Comparison of ENCODE assay signal across 19 cellular contexts in the genomic region with DNA sequence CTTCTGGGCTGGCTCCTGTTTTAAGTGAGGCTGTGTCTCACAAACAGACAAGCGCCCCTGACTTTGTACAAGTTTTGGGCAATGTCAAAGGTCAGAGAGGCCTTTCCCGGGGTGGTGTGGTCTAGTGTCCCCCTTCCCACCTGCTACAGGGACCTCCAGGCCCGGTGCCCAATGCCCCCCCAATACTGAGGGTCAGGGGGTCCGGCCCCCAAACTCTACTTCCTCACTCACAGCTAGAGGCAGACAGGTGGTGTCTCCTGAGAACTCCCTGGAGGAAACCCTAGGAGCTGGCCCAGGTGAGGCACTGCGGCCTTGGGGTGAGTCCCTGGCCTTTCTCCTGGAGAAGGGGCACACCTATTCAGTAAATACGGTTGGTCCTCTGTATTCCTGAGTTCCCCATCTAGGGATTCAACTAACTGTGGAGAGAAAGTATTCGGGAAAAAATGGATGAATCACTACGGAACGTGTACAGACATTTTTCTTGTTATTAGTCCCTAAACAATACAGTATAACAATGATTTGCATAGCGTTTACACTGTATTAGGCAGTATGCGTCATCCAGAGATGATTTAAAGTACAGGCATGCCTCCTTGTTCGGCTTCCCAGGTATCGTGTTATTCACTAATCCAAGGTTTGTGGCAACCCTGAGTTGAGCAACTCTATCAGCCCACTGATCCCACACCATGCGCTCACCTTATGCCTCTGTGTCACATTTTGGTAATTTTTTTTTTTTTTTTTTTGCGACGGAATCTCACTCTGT.
A peak's percentile ranks its signal among the peaks of the same experiment; 100 is the strongest.
DNase-seq lines count a peak whose midpoint lies in the region; ATAC-seq and TF ChIP-seq lines count a peak whose summit lies in the region.
"Had no signal": no experiment of that assay in that cellular context is flagged by ENCODE, and none has a peak within 500 bp of the region (broad histone marks: within the 10 kb centered on the region; RNA-seq: fewer than 3 reads in every experiment).

No MANE protein-coding gene starts in this region.

- DNase-seq in D341Med (ENCODE audit: low spot score) (peak; percentile 9), H7 (peak; percentile 32), esophagus muscularis mucosa (ENCODE audit: extremely low spot score) (peak; percentile 68), neuronal stem cell (ENCODE audit: low spot score) (no peak), A673 (ENCODE audit: low spot score) (no peak), globus pallidus (ENCODE audit: low spot score) (no peak)
- no peak for DNase-seq in activated CD8-positive, alpha-beta T cell treated with anti-CD3 and anti-CD28 coated beads for 36 hours
- DNase-seq: BE2C; CD4-positive, alpha-beta memory T cell; DMS79 treated with DMSO at 0.1 percent for 48 hours; HFFc6; KBM-7; NCI-H1092 treated with DMSO at 0.1 percent for 48 hours; NCI-H1694; NCI-H345; NCI-H526 treated with DMSO at 0.1 percent for 48 hours; NK-92 treated with Interleukin-12 subunit alpha and Interleukin-12 subunit beta, amount 100 ng/mL, for 24 hours; OCI-M1 had no signal

- H3K27ac Mint-ChIP-seq in activated CD8-positive, alpha-beta T cell treated with anti-CD3 and anti-CD28 coated beads for 36 hours, result no peak overlapping the region
- H3K27ac Mint-ChIP-seq: CD4-positive, alpha-beta memory T cell; GM23338; HFFc6 had no signal

- H3K9ac ChIP-seq in neuronal stem cell (ENCODE audit: low read depth, low read length, poor library complexity), result no peak overlapping the region

- no peak for ATAC-seq in activated CD8-positive, alpha-beta T cell treated with anti-CD3 and anti-CD28 coated beads for 36 hours
- ATAC-seq: GM23338 had no signal

- H3K27me3 ChIP-seq in H7 (ENCODE audit: control insufficient read depth, insufficient read depth, low read length) (no peaks in the 10 kb centered on the region), esophagus muscularis mucosa (peaks cover 0 to 54% (median 0%) of the 10 kb centered on the region in 4 donors), neuronal stem cell (ENCODE audit: control insufficient read depth in 3 of 3, insufficient read depth in 3 of 3, low read depth in 1 of 3, low read length in 3 of 3) (no peaks in the 10 kb centered on the region), A673 (replicated peaks; ENCODE audit: insufficient read depth, low read depth, low read length, poor library complexity) (no peaks in the 10 kb centered on the region)
- H3K27me3 ChIP-seq: BE2C had no signal

- no peak overlapping the region for H2BK15ac ChIP-seq in neuronal stem cell (ENCODE audit: low read length)

- no peak for TF ChIP-seq POLR2A in esophagus muscularis mucosa (IDR thresholded peaks at IDR 0.05; ENCODE audit: low read depth)

- no peak overlapping the region for H4K91ac ChIP-seq in neuronal stem cell (ENCODE audit: low read depth, low read length, poor library complexity)

- H3K4me1 Mint-ChIP-seq in activated CD8-positive, alpha-beta T cell treated with anti-CD3 and anti-CD28 coated beads for 36 hours (ENCODE audit: low read depth), result peaks cover 8% of the 10 kb centered on the region

- no peaks in the 10 kb centered on the region for H3K36me3 Mint-ChIP-seq in activated CD8-positive, alpha-beta T cell treated with anti-CD3 and anti-CD28 coated beads for 36 hours (ENCODE audit: low read depth)
- H3K36me3 Mint-ChIP-seq: CD4-positive, alpha-beta memory T cell had no signal

- H3K36me3 ChIP-seq in H7 (replicated peaks; ENCODE audit: control insufficient read depth, insufficient read depth, low read length), result no peaks in the 10 kb centered on the region
- H3K36me3 ChIP-seq in esophagus muscularis mucosa, result no peaks in the 10 kb centered on the region
- no peaks in the 10 kb centered on the region for H3K36me3 ChIP-seq in neuronal stem cell (replicated peaks in 1 of 2; ENCODE audit: control insufficient read depth in 2 of 2, insufficient read depth in 2 of 2, low read length in 2 of 2)
- no peaks in the 10 kb centered on the region for H3K36me3 ChIP-seq in A673 (ENCODE audit: insufficient read depth, low read length, poor library complexity, severe bottlenecking)
- H3K36me3 ChIP-seq: BE2C had no signal

- no peak for TF ChIP-seq EP300 in esophagus muscularis mucosa (IDR thresholded peaks at IDR 0.05)

- no peak overlapping the region for H3K23ac ChIP-seq in neuronal stem cell (ENCODE audit: low read depth, low read length, poor library complexity)

- H3K27ac ChIP-seq in esophagus muscularis mucosa (replicated peaks in 1 of 4) (no peak overlapping the region), neuronal stem cell (replicated peaks; ENCODE audit: low read length) (no peak overlapping the region), A673 (ENCODE audit: low read depth, low read length, poor library complexity, severe bottlenecking) (no peak overlapping the region)

- intact Hi-C loops in esophagus muscularis mucosa (cut with DNase I) (no loop called here), A673 (cut with micrococcal nuclease; ENCODE audit: unreplicated experiment) (no loop called here)
- intact Hi-C loops in activated CD8-positive, alpha-beta T cell treated with anti-CD3 and anti-CD28 coated beads for 36 hours (cut with micrococcal nuclease), result loop anchor here (10.0 kb wide), 1 partner anchor 260 kb away; no protein-coding TSS in a partner anchor

- H3K14ac ChIP-seq in neuronal stem cell (ENCODE audit: low read length), result peak overlapping the region; percentile 21

- H3K79me1 ChIP-seq in neuronal stem cell (ENCODE audit: low read depth, low read length), result no peaks in the 10 kb centered on the region

- H3K4me3 Mint-ChIP-seq in activated CD8-positive, alpha-beta T cell treated with anti-CD3 and anti-CD28 coated beads for 36 hours, result no peak overlapping the region
- H3K4me3 Mint-ChIP-seq: GM23338, HFFc6 had no signal

- no peak overlapping the region for H3K4me3 ChIP-seq in H7 (ENCODE audit: insufficient read depth, low read depth, low read length)
- H3K4me3 ChIP-seq in esophagus muscularis mucosa, result no peak overlapping the region
- no peak overlapping the region for H3K4me3 ChIP-seq in neuronal stem cell (ENCODE audit: low read length in 2 of 2)
- no peak overlapping the region for H3K4me3 ChIP-seq in A673 (ENCODE audit: low read depth, low read length, poor library complexity, severe bottlenecking)
- H3K4me3 ChIP-seq: GM23338 had no signal

- no peak for TF ChIP-seq CTCF in esophagus muscularis mucosa (IDR thresholded peaks at IDR 0.05)
- TF ChIP-seq CTCF in A673 (conservative IDR thresholded peaks at IDR 0.05; ENCODE audit: low read depth, low read length), result no peak
- no peak for TF ChIP-seq CTCF in activated CD8-positive, alpha-beta T cell treated with anti-CD3 and anti-CD28 coated beads for 36 hours (IDR thresholded peaks at IDR 0.05)

- H3K4ac ChIP-seq in neuronal stem cell (ENCODE audit: low read length), result no peak overlapping the region

- no peak overlapping the region for H2BK12ac ChIP-seq in neuronal stem cell (ENCODE audit: low read length)

- peaks cover 19% of the 10 kb centered on the region for H3K27me3 Mint-ChIP-seq in activated CD8-positive, alpha-beta T cell treated with anti-CD3 and anti-CD28 coated beads for 36 hours

- WGBS in esophagus muscularis mucosa, result 92% methylated on average over 16 of the region's 16 CpGs
- WGBS in neuronal stem cell (ENCODE audit: extremely low coverage in 2 of 2, insufficient read length in 2 of 2, insufficient replicate concordance in 1 of 2), 2 donors, result no CpG with 5 or more reads among the region's 16 CpGs

- no peak overlapping the region for H2BK5ac ChIP-seq in neuronal stem cell (ENCODE audit: low read length)

- H3K9me3 ChIP-seq in esophagus muscularis mucosa (no peaks in the 10 kb centered on the region), neuronal stem cell (replicated peaks in 1 of 2; ENCODE audit: control insufficient read depth in 2 of 2, insufficient read depth in 1 of 2, low read depth in 1 of 2, low read length in 2 of 2) (no peaks in the 10 kb centered on the region), A673 (ENCODE audit: low read depth, low read length, poor library complexity, severe bottlenecking) (no peaks in the 10 kb centered on the region)
- H3K9me3 ChIP-seq: BE2C had no signal

- CTCF ChIA-PET in A673 (lab: Charles Lee), result no interaction called here
- CTCF ChIA-PET in activated CD8-positive, alpha-beta T cell treated with anti-CD3 and anti-CD28 coated beads for 36 hours (lab: Charles Lee), result no interaction called here

- no peak overlapping the region for H4K8ac ChIP-seq in neuronal stem cell (ENCODE audit: low read depth, low read length)

- no TSS peak for BruUV-seq in A673 (replicated peaks; lab: Mats Ljungman, UMichigan)

- no peak overlapping the region for H2AFZ ChIP-seq in neuronal stem cell (ENCODE audit: low read length)

- POLR2A ChIA-PET in A673 (lab: Charles Lee; ENCODE audit: low non-redundant PET), result no interaction called here
- POLR2A ChIA-PET in activated CD8-positive, alpha-beta T cell treated with anti-CD3 and anti-CD28 coated beads for 36 hours (lab: Charles Lee), result no interaction called here

- H3K4me2 ChIP-seq in neuronal stem cell (ENCODE audit: insufficient read depth, low read length, poor library complexity, severe bottlenecking), result no peak overlapping the region
- H3K4me2 ChIP-seq: GM23338 had no signal

- no peaks in the 10 kb centered on the region for H3K9me3 Mint-ChIP-seq in activated CD8-positive, alpha-beta T cell treated with anti-CD3 and anti-CD28 coated beads for 36 hours
- H3K9me3 Mint-ChIP-seq: CD4-positive, alpha-beta memory T cell; GM23338 had no signal

- H3K18ac ChIP-seq in neuronal stem cell (ENCODE audit: low read length), result no peak overlapping the region

- peaks cover 0 to 13% (median 0%) of the 10 kb centered on the region in 4 donors for H3K4me1 ChIP-seq in esophagus muscularis mucosa
- H3K4me1 ChIP-seq in neuronal stem cell (ENCODE audit: control insufficient read depth in 2 of 2, insufficient read depth in 1 of 2, low read depth in 1 of 2, low read length in 2 of 2), result peaks cover 2 to 13% of the 10 kb centered on the region in 2 donors
- H3K4me1 ChIP-seq in A673 (ENCODE audit: insufficient read depth, low read length, poor library complexity, severe bottlenecking), result peaks cover 13% of the 10 kb centered on the region
- H3K4me1 ChIP-seq: BE2C had no signal

- peak overlapping the region; percentile 60 for H2AK5ac ChIP-seq in neuronal stem cell (ENCODE audit: low read depth, low read length)

- H2BK120ac ChIP-seq in neuronal stem cell (ENCODE audit: low read depth, low read length), result no peak overlapping the region

Comparison
In these comparisons a context has a peak if more than half of its experiments do, and no peak if none do; other contexts are left out.
1. DNase-seq: peak in D341Med (single experiment), H7 (single experiment) and esophagus muscularis mucosa (single experiment); none in neuronal stem cell (single experiment), A673 (single experiment), globus pallidus (single experiment) and activated CD8-positive, alpha-beta T cell treated with anti-CD3 and anti-CD28 coated beads for 36 hours (single experiment).